In genomic region chr14:30584058-30584630, GRCh38 we compare ENCODE assay signal across 21 cellular contexts.
"Had no signal": no experiment of that assay in that cellular context is flagged by ENCODE, and none has a peak within 500 bp of the region (broad histone marks: within the 10 kb centered on the region; RNA-seq: fewer than 3 reads in every experiment).

No MANE protein-coding gene starts in this region.

- DNase-seq: cortex of kidney; dorsolateral prefrontal cortex; effector CD8-positive, alpha-beta T cell; heart left ventricle; hippocampal formation; kidney glomerular epithelial cell; mesendoderm; naive B cell; occipital lobe; pancreas; right cardiac atrium; stimulated activated CD4-positive, alpha-beta T cell treated with anti-CD3 and anti-CD28 coated beads, Interleukin-2, amount 100 ng/mL, for 48 hours; stimulated activated naive CD8-positive, alpha-beta T cell treated with anti-CD3 and anti-CD28 coated beads, Interleukin-15, Interleukin-2, amounts not matched to agents 100 U/mL and 50 U/mL, for 24 hours; thyroid gland; uterus had no signal

- H3K4me3 Mint-ChIP-seq: nephron, type B pancreatic cell had no signal

- H3K9me3 ChIP-seq: pancreas, suprapubic skin, thyroid gland, uterus had no signal

- H3K4me3 ChIP-seq: dorsolateral prefrontal cortex, heart left ventricle, pancreas, smooth muscle cell, suprapubic skin, thyroid gland, uterus had no signal

- H3K27ac ChIP-seq: dorsolateral prefrontal cortex, heart left ventricle, pancreas, suprapubic skin, thyroid gland, uterus had no signal

- H3K4me1 Mint-ChIP-seq: nephron had no signal

- H3K27ac Mint-ChIP-seq: naive B cell, nephron, type B pancreatic cell had no signal

- H3K27me3 Mint-ChIP-seq: naive B cell, progenitor cell of endocrine pancreas, type B pancreatic cell had no signal

- H3K4me1 ChIP-seq: pancreas, suprapubic skin, thyroid gland, uterus had no signal

- H3K36me3 ChIP-seq: pancreas, thyroid gland, uterus had no signal

- ATAC-seq: esophagus mucosa; heart left ventricle; pancreas; right cardiac atrium; stimulated activated naive CD8-positive, alpha-beta T cell treated with anti-CD3 and anti-CD28 coated beads, Interleukin-15, Interleukin-2, amounts not matched to agents 100 U/mL and 50 U/mL, for 24 hours had no signal

- H3K27me3 ChIP-seq: dorsolateral prefrontal cortex, heart left ventricle, pancreas, suprapubic skin, thyroid gland, uterus had no signal
